Comparison of ENCODE assay signal across 9 cellular contexts in genomic region chr3:66582721-66583141, GRCh38.
DNase-seq lines count a peak whose midpoint lies in the region; ATAC-seq, FAIRE-seq and TF ChIP-seq lines count a peak whose summit lies in the region.
"Had no signal": no experiment of that assay in that cellular context is flagged by ENCODE, and none has a peak within 500 bp of the region (broad histone marks: within the 10 kb centered on the region; RNA-seq: fewer than 3 reads in every experiment).

No MANE protein-coding gene starts in this region.

- H3K27me3 ChIP-seq in neuronal stem cell (ENCODE audit: control insufficient read depth in 3 of 3, insufficient read depth in 3 of 3, low read depth in 1 of 3, low read length in 3 of 3) (no peaks in the 10 kb centered on the region), esophagus squamous epithelium (peaks cover 0 to 13% (median 0%) of the 10 kb centered on the region in 4 donors)

- H4K8ac ChIP-seq in neuronal stem cell (ENCODE audit: low read depth, low read length), result no peak overlapping the region

- TF ChIP-seq POLR2A in esophagus squamous epithelium (IDR thresholded peaks at IDR 0.05), result no peak

- WGBS in neuronal stem cell (ENCODE audit: extremely low coverage in 2 of 2, insufficient read length in 2 of 2, insufficient replicate concordance in 1 of 2), 2 donors, result no CpG with 5 or more reads among the region's 20 CpGs
- WGBS in esophagus squamous epithelium, 2 donors, result 59 to 88% methylated on average over 9 to 10 of the region's 20 CpGs

- H3K9me3 Mint-ChIP-seq in activated CD8-positive, alpha-beta memory T cell treated with anti-CD3 and anti-CD28 coated beads, Interleukin-2, amount 10 ng/mL, durations not matched to agents 7 days and 5 days (ENCODE audit: low read depth), result peaks cover 3% of the 10 kb centered on the region

- peak overlapping the region; percentile 21 for H2BK5ac ChIP-seq in neuronal stem cell (ENCODE audit: low read length)

- H3K4me1 ChIP-seq in neuronal stem cell (ENCODE audit: control insufficient read depth in 2 of 2, insufficient read depth in 1 of 2, low read depth in 1 of 2, low read length in 2 of 2) (peaks cover 2 to 11% of the 10 kb centered on the region in 2 donors), kidney (ENCODE audit: control insufficient read depth in 1 of 2, insufficient read depth in 1 of 2, low read depth in 1 of 2, low read length in 2 of 2) (no peaks in the 10 kb centered on the region), esophagus squamous epithelium (peaks cover 0 to 4% (median 0%) of the 10 kb centered on the region in 3 donors)

- no peak overlapping the region for H2BK15ac ChIP-seq in neuronal stem cell (ENCODE audit: low read length)

- H3K79me1 ChIP-seq in neuronal stem cell (ENCODE audit: low read depth, low read length), result no peaks in the 10 kb centered on the region

- CTCF ChIA-PET in activated CD8-positive, alpha-beta memory T cell treated with anti-CD3 and anti-CD28 coated beads, Interleukin-2, amount 10 ng/mL, durations not matched to agents 7 days and 5 days (lab: Charles Lee), result interaction anchor here (1.3 kb wide), 1 partner anchor 29 kb away, joined by 3 read pairs; no protein-coding TSS in a partner anchor

- intact Hi-C loops in kidney (cut with DNase I) (no loop called here), esophagus squamous epithelium (cut with DNase I) (no loop called here)

- peaks cover 80% of the 10 kb centered on the region for H3K27me3 Mint-ChIP-seq in activated CD8-positive, alpha-beta memory T cell treated with anti-CD3 and anti-CD28 coated beads, Interleukin-2, amount 10 ng/mL, durations not matched to agents 7 days and 5 days

- H3K9me3 ChIP-seq in neuronal stem cell (replicated peaks in 1 of 2; ENCODE audit: control insufficient read depth in 2 of 2, insufficient read depth in 1 of 2, low read depth in 1 of 2, low read length in 2 of 2), result peaks cover 2 to 6% of the 10 kb centered on the region in 2 donors
- no peaks in the 10 kb centered on the region for H3K9me3 ChIP-seq in kidney (ENCODE audit: control insufficient read depth in 1 of 2, low read length in 2 of 2)
- peaks cover 0 to 5% (median 0%) of the 10 kb centered on the region in 3 donors for H3K9me3 ChIP-seq in esophagus squamous epithelium
- H3K9me3 ChIP-seq: neutrophil had no signal

- peak overlapping the region; percentile 9 for H2AFZ ChIP-seq in neuronal stem cell (ENCODE audit: low read length)

- peaks cover 1% of the 10 kb centered on the region for H3K36me3 Mint-ChIP-seq in activated CD8-positive, alpha-beta memory T cell treated with anti-CD3 and anti-CD28 coated beads, Interleukin-2, amount 10 ng/mL, durations not matched to agents 7 days and 5 days

- H3K4me3 Mint-ChIP-seq in activated CD8-positive, alpha-beta memory T cell treated with anti-CD3 and anti-CD28 coated beads, Interleukin-2, amount 10 ng/mL, durations not matched to agents 7 days and 5 days, result no peak overlapping the region

- H2AK5ac ChIP-seq in neuronal stem cell (ENCODE audit: low read depth, low read length), result peak overlapping the region; percentile 5

- ATAC-seq in GM19467 (IDR thresholded peaks at IDR 0.05; ENCODE audit: unreplicated experiment), result peak; percentile 95
- peak; percentile 84 for ATAC-seq in HG03558 (IDR thresholded peaks at IDR 0.05; ENCODE audit: extremely low read depth, unreplicated experiment)
- peak; percentile 81 for ATAC-seq in activated CD8-positive, alpha-beta memory T cell treated with anti-CD3 and anti-CD28 coated beads, Interleukin-2, amount 10 ng/mL, durations not matched to agents 7 days and 5 days

- H3K18ac ChIP-seq in neuronal stem cell (ENCODE audit: low read length), result peak overlapping the region; percentile 53

- H2BK12ac ChIP-seq in neuronal stem cell (ENCODE audit: low read length), result peak overlapping the region; percentile 23

- FAIRE-seq in kidney (lab: Jason Lieb, UNC), result no peak

- peak overlapping the region; percentile 10 for H3K14ac ChIP-seq in neuronal stem cell (ENCODE audit: low read length)

- H3K27ac ChIP-seq in neuronal stem cell (replicated peaks; ENCODE audit: low read length) (no peak overlapping the region), kidney (ENCODE audit: low read depth in 2 of 2, low read length in 2 of 2) (no peak overlapping the region), esophagus squamous epithelium (no peak overlapping the region)
- H3K27ac ChIP-seq: neutrophil had no signal

- H3K9ac ChIP-seq in neuronal stem cell (ENCODE audit: low read depth, low read length, poor library complexity), result no peak overlapping the region
- H3K9ac ChIP-seq in kidney (ENCODE audit: low read length in 2 of 2), result no peak overlapping the region

- no peak overlapping the region for H3K27ac Mint-ChIP-seq in activated CD8-positive, alpha-beta memory T cell treated with anti-CD3 and anti-CD28 coated beads, Interleukin-2, amount 10 ng/mL, durations not matched to agents 7 days and 5 days

- no peak overlapping the region for H3K4me3 ChIP-seq in neuronal stem cell (ENCODE audit: low read length in 2 of 2)
- no peak overlapping the region for H3K4me3 ChIP-seq in kidney (ENCODE audit: low read length in 2 of 2)
- H3K4me3 ChIP-seq in esophagus squamous epithelium, result no peak overlapping the region

- TF ChIP-seq CTCF in kidney (IDR thresholded peaks at IDR 0.05; ENCODE audit: borderline replicate concordance, extremely low read depth, insufficient read depth) (no peak), esophagus squamous epithelium (IDR thresholded peaks at IDR 0.05) (no peak)

- H3K4ac ChIP-seq in neuronal stem cell (ENCODE audit: low read length), result no peak overlapping the region

- H3K23ac ChIP-seq in neuronal stem cell (ENCODE audit: low read depth, low read length, poor library complexity), result no peak overlapping the region

- H3K36me3 ChIP-seq in neuronal stem cell (replicated peaks in 1 of 2; ENCODE audit: control insufficient read depth in 2 of 2, insufficient read depth in 2 of 2, low read length in 2 of 2) (no peaks in the 10 kb centered on the region), kidney (ENCODE audit: control insufficient read depth in 1 of 2, insufficient read depth in 2 of 2, low read length in 2 of 2) (no peaks in the 10 kb centered on the region), esophagus squamous epithelium (no peaks in the 10 kb centered on the region)
- H3K36me3 ChIP-seq: neutrophil had no signal

- DNase-seq in AG08396 (ENCODE audit: low spot score), result peak; percentile 33
- peak; percentile 71 for DNase-seq in activated CD8-positive, alpha-beta memory T cell treated with anti-CD3 and anti-CD28 coated beads, Interleukin-2, amount 10 ng/mL, durations not matched to agents 7 days and 5 days
- DNase-seq in neuronal stem cell (ENCODE audit: low spot score), result no peak
- no peak for DNase-seq in kidney
- DNase-seq in COLO829 (ENCODE audit: low spot score), result no peak
- no peak for DNase-seq in esophagus squamous epithelium (lab: John Stamatoyannopoulos, UW)

- H4K91ac ChIP-seq in neuronal stem cell (ENCODE audit: low read depth, low read length, poor library complexity), result peak overlapping the region; percentile 82

- no peak overlapping the region for H3K4me2 ChIP-seq in neuronal stem cell (ENCODE audit: insufficient read depth, low read length, poor library complexity, severe bottlenecking)

- H3K4me1 Mint-ChIP-seq in activated CD8-positive, alpha-beta memory T cell treated with anti-CD3 and anti-CD28 coated beads, Interleukin-2, amount 10 ng/mL, durations not matched to agents 7 days and 5 days, result peaks cover 11% of the 10 kb centered on the region

- H2BK120ac ChIP-seq in neuronal stem cell (ENCODE audit: low read depth, low read length), result no peak overlapping the region

Comparison
In these comparisons a context has a peak if more than half of its experiments do, and no peak if none do; other contexts are left out.
1. DNase-seq: peak in AG08396 (single experiment) and activated CD8-positive, alpha-beta memory T cell treated with anti-CD3 and anti-CD28 coated beads, Interleukin-2, amount 10 ng/mL, durations not matched to agents 7 days and 5 days (single experiment); none in neuronal stem cell (single experiment), kidney (single experiment), COLO829 (single experiment) and esophagus squamous epithelium (single experiment).
2. Peak in every context shown above with its lines, with median percentiles within 50 percentile points of each other: ATAC-seq.